ENCODE assay signal across 12 cellular contexts in genomic region chr20:41149679-41150131, GRCh38. TPM values are rescaled to one million over a fixed set of nuclear protein-coding genes. Genes with fewer than 3 reads are reported as not detected.
A peak's percentile ranks its signal among the peaks of the same experiment; 100 is the strongest.
DNase-seq lines count a peak whose midpoint lies in the region; ATAC-seq and TF ChIP-seq lines count a peak whose summit lies in the region.
"Had no signal": no experiment of that assay in that cellular context is flagged by ENCODE, and none has a peak within 500 bp of the region (broad histone marks: within the 10 kb centered on the region; RNA-seq: fewer than 3 reads in every experiment).

No MANE protein-coding gene starts in this region.

- peak overlapping the region; percentile 51 to 89 for H3K27ac Mint-ChIP-seq in effector memory CD8-positive, alpha-beta T cell

- H3K4me2 ChIP-seq in trophoblast cell (ENCODE audit: low read length): no peak overlapping the region
- H3K4me2 ChIP-seq: KMS-11 had no signal

- H3K4me1 ChIP-seq in Panc1 (ENCODE audit: control insufficient read depth, insufficient read depth, low read length) (no peaks in the 10 kb centered on the region), trophoblast cell (ENCODE audit: control insufficient read depth in 1 of 2, insufficient read depth in 2 of 2, low read length in 2 of 2) (peaks cover 20 to 27% of the 10 kb centered on the region in 2 experiments)

- POLR2A ChIA-PET in Panc1 (lab: Charles Lee): interaction anchor here (0.6 kb wide), 1 partner anchor 28 kb away, joined by 3 read pairs; no protein-coding TSS in a partner anchor

- BruUV-seq in Panc1 (replicated peaks; lab: Mats Ljungman, UMichigan): TSS peak; percentile 33

- H3K9me3 Mint-ChIP-seq in effector memory CD8-positive, alpha-beta T cell: no peaks in the 10 kb centered on the region

- H2AFZ ChIP-seq in trophoblast cell (ENCODE audit: insufficient read depth, low read length, poor library complexity): no peak overlapping the region

- in situ Hi-C loops in Panc1 (cut with HindIII; ENCODE audit: low pct_unique_long_range_greater_than_20kb, low sequenced_read_pairs): no loop called here

- H3K9ac ChIP-seq in trophoblast cell (ENCODE audit: low read length): no peak overlapping the region
- H3K9ac ChIP-seq: KMS-11 had no signal

- H2AK5ac ChIP-seq in trophoblast cell (ENCODE audit: low read length): no peak overlapping the region

- H2BK120ac ChIP-seq in trophoblast cell (ENCODE audit: insufficient read depth, low read length, poor library complexity): no peak overlapping the region

- H3K4ac ChIP-seq in trophoblast cell (ENCODE audit: low read depth, low read length): peak overlapping the region; percentile 38

- no peak overlapping the region for H4K8ac ChIP-seq in trophoblast cell (ENCODE audit: low read depth, low read length)

- no peaks in the 10 kb centered on the region for H3K27me3 Mint-ChIP-seq in effector memory CD8-positive, alpha-beta T cell

- H3K4me1 Mint-ChIP-seq in effector memory CD8-positive, alpha-beta T cell (ENCODE audit: low read depth in 2 of 2): peaks cover 86 to 91% of the 10 kb centered on the region in 2 donors

- no peak overlapping the region for H2BK5ac ChIP-seq in trophoblast cell (ENCODE audit: low read depth, low read length, poor library complexity)

- H3K9me3 ChIP-seq in Panc1 (ENCODE audit: control insufficient read depth, insufficient read depth, low read depth, low read length) (no peaks in the 10 kb centered on the region), trophoblast cell (ENCODE audit: insufficient read depth, low read depth, low read length) (peaks cover 2% of the 10 kb centered on the region)
- H3K9me3 ChIP-seq: thoracic aorta had no signal

- no peak overlapping the region for H4K12ac ChIP-seq in trophoblast cell (ENCODE audit: low read depth, low read length)

- no peaks in the 10 kb centered on the region for H3K79me1 ChIP-seq in trophoblast cell (ENCODE audit: low read length)

- no peak overlapping the region for H3K23ac ChIP-seq in trophoblast cell (ENCODE audit: low read length)

- CTCF ChIA-PET in Panc1 (lab: Charles Lee): no interaction called here

- H4K91ac ChIP-seq in trophoblast cell (ENCODE audit: low read depth, low read length): no peak overlapping the region

- H3K14ac ChIP-seq in trophoblast cell (ENCODE audit: low read length): no peak overlapping the region

- ATAC-seq in Panc1 (0 out of 2 replicates have a peak, but pooled peaks have one; percentile 15), HG03280 (IDR thresholded peaks at IDR 0.05; ENCODE audit: unreplicated experiment) (no peak), HG03521 (IDR thresholded peaks at IDR 0.05; ENCODE audit: unreplicated experiment) (no peak)
- ATAC-seq in effector memory CD8-positive, alpha-beta T cell (replicated peaks): no peak

- H3K4me3 ChIP-seq in Panc1 (ENCODE audit: low read depth in 2 of 2, low read length in 2 of 2) (no peak overlapping the region), trophoblast cell (ENCODE audit: low read depth, low read length) (no peak overlapping the region)
- H3K4me3 ChIP-seq: thoracic aorta had no signal

- TF ChIP-seq CTCF in Panc1 (IDR thresholded peaks at IDR 0.05): no peak

- H3K27me3 ChIP-seq in Panc1 (ENCODE audit: control insufficient read depth, insufficient read depth, low read length) (no peaks in the 10 kb centered on the region), trophoblast cell (ENCODE audit: insufficient read depth, low read length) (no peaks in the 10 kb centered on the region)

- peaks cover 5% of the 10 kb centered on the region for H3K36me3 Mint-ChIP-seq in effector memory CD8-positive, alpha-beta T cell (ENCODE audit: insufficient read depth)

- no peak overlapping the region for H2BK12ac ChIP-seq in trophoblast cell (ENCODE audit: low read length)

- intact Hi-C loops in Panc1 (cut with micrococcal nuclease; ENCODE audit: unreplicated experiment): no loop called here

- no peak overlapping the region for H3K27ac ChIP-seq in Panc1 (ENCODE audit: low read length)
- no peak overlapping the region for H3K27ac ChIP-seq in trophoblast cell (ENCODE audit: low read depth, low read length)
- H3K27ac ChIP-seq: KMS-11 had no signal

- H3K36me3 ChIP-seq in Panc1 (ENCODE audit: control insufficient read depth, insufficient read depth, low read length) (no peaks in the 10 kb centered on the region), trophoblast cell (ENCODE audit: control insufficient read depth in 1 of 2, insufficient read depth in 2 of 2, low read length in 2 of 2) (peaks cover 7% of the 10 kb centered on the region in 2 experiments)
- H3K36me3 ChIP-seq: thoracic aorta had no signal

- peaks cover 36% of the 10 kb centered on the region for H3K79me2 ChIP-seq in trophoblast cell (ENCODE audit: control insufficient read depth, insufficient read depth, low read length, poor library complexity)

- no peak overlapping the region for H3K18ac ChIP-seq in trophoblast cell (ENCODE audit: low read length)

- DNase-seq in HCEC 1CT (peak; percentile 73), Panc1 (ENCODE audit: low read depth, low spot score) (no peak), trophoblast cell (no peak), iPS-NIHi11 (ENCODE audit: low spot score) (no peak), GM03348 (ENCODE audit: low spot score) (no peak)
- DNase-seq in effector memory CD8-positive, alpha-beta T cell: no peak
- DNase-seq: activated effector memory CD4-positive, alpha-beta T cell treated with Interleukin-2 at 50 U/mL for 16 hours; RPMI8226 had no signal

- WGBS in trophoblast cell (ENCODE audit: extremely low coverage, insufficient coverage, insufficient read length): no CpG with 5 or more reads among the region's 6 CpGs

- peak overlapping the region; percentile 22 to 32 for H3K4me3 Mint-ChIP-seq in effector memory CD8-positive, alpha-beta T cell

RNA-seq across cellular contexts. Expression of gene PLCG1, which starts 12.4 kb away (rescaled TPM):
- 159 TPM for total RNA-seq in Panc1 (2021; ENCODE audit: unreplicated experiment)
- 189 TPM for polyA plus RNA-seq in Panc1 (2012; ENCODE audit: insufficient read length)
- 55.4 and 60.6 TPM in 2 replicates for polyA plus RNA-seq in trophoblast cell (2013)
